Comparison of ENCODE assay signal across 25 cellular contexts in the genomic region with DNA sequence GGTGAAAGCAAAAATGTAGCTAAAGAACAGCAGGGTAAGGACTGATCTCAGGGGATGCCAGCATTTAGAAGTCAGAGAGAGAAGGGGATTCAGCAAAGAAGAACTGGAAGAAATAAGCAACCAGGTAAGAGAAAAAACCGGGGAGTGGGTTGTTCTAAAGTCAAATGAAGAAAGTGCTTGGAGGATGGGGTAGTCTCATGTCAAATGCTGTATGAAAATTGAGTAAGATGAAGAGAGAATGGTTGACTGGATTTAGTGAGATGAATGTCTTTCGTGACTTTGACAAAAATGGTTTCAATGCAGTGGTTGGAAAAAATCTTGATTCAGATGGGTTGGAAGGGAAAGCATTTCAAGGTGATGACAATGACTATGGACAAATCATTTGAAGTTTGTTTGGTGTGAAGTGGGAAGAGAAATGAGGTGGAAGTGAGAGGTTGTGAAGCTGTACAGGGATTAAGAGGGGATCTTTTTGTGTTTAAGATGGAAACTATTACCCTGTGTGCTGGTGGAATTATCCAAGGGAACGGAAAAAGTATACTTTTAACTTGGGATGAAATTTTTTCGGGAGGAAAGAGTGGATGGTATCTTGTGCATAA.
"Had no signal": no experiment of that assay in that cellular context is flagged by ENCODE, and none has a peak within 500 bp of the region (broad histone marks: within the 10 kb centered on the region; RNA-seq: fewer than 3 reads in every experiment).

No MANE protein-coding gene starts in this region.

- H3K27ac Mint-ChIP-seq: dendritic cell treated with granulocyte-macrophage colony-stimulating factor and Interleukin-4, amounts not matched to agents 40 ng/mL and 50 ng/mL, for 4 days; memory B cell; natural killer cell; stimulated activated memory B cell treated with anti-CD40 and anti-IgM and Interleukin-4, amounts not matched to agents 10 μg/mL and 1 μg/mL and 100 μg/mL, for 72 hours had no signal

- ATAC-seq: foreskin keratinocyte; gastroesophageal sphincter; heart left ventricle; left lobe of liver; natural killer cell; psoas muscle; right cardiac atrium; stimulated activated memory B cell treated with anti-CD40 and anti-IgM and Interleukin-4, amounts not matched to agents 10 μg/mL and 1 μg/mL and 100 μg/mL, for 72 hours had no signal

- H3K27ac ChIP-seq: colonic mucosa, esophagus muscularis mucosa, foreskin keratinocyte, gastroesophageal sphincter, heart left ventricle, hepatocyte, ovary, psoas muscle, sigmoid colon, stomach, thyroid gland had no signal

- DNase-seq: colonic mucosa; effector memory CD4-positive, alpha-beta T cell; foreskin keratinocyte; heart left ventricle; kidney; natural killer cell; occipital lobe; ovary; posterior cingulate gyrus; psoas muscle; right cardiac atrium; sigmoid colon; stimulated activated CD4-positive, alpha-beta T cell treated with anti-CD3 and anti-CD28 coated beads, Interleukin-2, amount 100 ng/mL, for 24 hours; stimulated activated CD4-positive, alpha-beta T cell treated with anti-CD3 and anti-CD28 coated beads, Interleukin-4, amount 100 ng/mL, for 24 hours; stomach; thyroid gland; trophoblast cell had no signal

- H3K27me3 ChIP-seq: colonic mucosa, esophagus muscularis mucosa, gastroesophageal sphincter, heart left ventricle, hepatocyte, ovary, sigmoid colon, stomach, thyroid gland had no signal

- H3K4me1 Mint-ChIP-seq: memory B cell; stimulated activated memory B cell treated with anti-CD40 and anti-IgM and Interleukin-4, amounts not matched to agents 10 μg/mL and 1 μg/mL and 100 μg/mL, for 72 hours had no signal

- H3K36me3 Mint-ChIP-seq: natural killer cell; stimulated activated memory B cell treated with anti-CD40 and anti-IgM and Interleukin-4, amounts not matched to agents 10 μg/mL and 1 μg/mL and 100 μg/mL, for 72 hours had no signal

- H3K4me3 ChIP-seq: colonic mucosa, esophagus muscularis mucosa, gastroesophageal sphincter, heart left ventricle, hepatocyte, lung, ovary, psoas muscle, sigmoid colon, stomach, thyroid gland had no signal

- H3K4me3 Mint-ChIP-seq: dendritic cell treated with granulocyte-macrophage colony-stimulating factor and Interleukin-4, amounts not matched to agents 40 ng/mL and 50 ng/mL, for 4 days; memory B cell; natural killer cell; stimulated activated memory B cell treated with anti-CD40 and anti-IgM and Interleukin-4, amounts not matched to agents 10 μg/mL and 1 μg/mL and 100 μg/mL, for 72 hours had no signal

- H3K9me3 Mint-ChIP-seq: memory B cell; natural killer cell; stimulated activated memory B cell treated with anti-CD40 and anti-IgM and Interleukin-4, amounts not matched to agents 10 μg/mL and 1 μg/mL and 100 μg/mL, for 72 hours had no signal

- H3K27me3 Mint-ChIP-seq: dendritic cell treated with granulocyte-macrophage colony-stimulating factor and Interleukin-4, amounts not matched to agents 40 ng/mL and 50 ng/mL, for 4 days had no signal
